Comparison of ENCODE assay signal across 8 cellular contexts in the genomic region with DNA sequence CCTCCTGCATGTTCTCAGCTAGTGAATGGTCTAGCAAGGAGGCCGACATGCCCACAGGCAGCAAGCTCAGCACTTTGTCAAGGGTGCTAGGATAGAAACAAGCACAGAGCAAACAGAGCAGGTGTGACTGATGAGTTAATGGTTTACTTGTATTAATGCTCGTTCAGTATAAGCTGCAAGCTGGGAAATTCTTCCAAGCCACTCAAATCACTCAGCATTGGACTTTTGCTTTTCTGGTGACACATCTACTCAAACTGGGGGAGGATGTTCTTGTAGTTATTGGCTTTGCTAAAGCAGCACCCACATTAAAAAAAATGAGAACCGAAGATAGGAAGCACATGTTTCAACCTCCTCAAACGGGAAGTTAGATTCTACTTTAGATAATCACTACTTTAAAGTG. TPM values are rescaled to one million over a fixed set of nuclear protein-coding genes. Genes with fewer than 3 reads are reported as not detected.
A peak's percentile ranks its signal among the peaks of the same experiment; 100 is the strongest.
DNase-seq lines count a peak whose midpoint lies in the region; ATAC-seq, FAIRE-seq and TF ChIP-seq lines count a peak whose summit lies in the region.

No MANE protein-coding gene starts in this region.

- peaks cover 22% of the 10 kb centered on the region for H3K4me1 ChIP-seq in effector memory CD4-positive, alpha-beta T cell (ENCODE audit: control insufficient read depth, insufficient read depth, low read length, poor library complexity, severe bottlenecking)

- no peak overlapping the region for H3K4me3 ChIP-seq in effector memory CD4-positive, alpha-beta T cell (ENCODE audit: insufficient read depth, low read depth, low read length, poor library complexity, severe bottlenecking)

- FAIRE-seq in GM12892 (lab: Jason Lieb, UNC) (peak; percentile 80), urothelium cell line (lab: Jason Lieb, UNC) (no peak)

- H3K36me3 ChIP-seq in effector memory CD4-positive, alpha-beta T cell (ENCODE audit: control insufficient read depth, insufficient read depth, low read length) = no peaks in the 10 kb centered on the region

- H3K9me3 ChIP-seq in effector memory CD4-positive, alpha-beta T cell (ENCODE audit: control insufficient read depth, low read length) = no peaks in the 10 kb centered on the region

- no peak for TF ChIP-seq POLR2A in GM12892 (IDR thresholded peaks at IDR 0.05; ENCODE audit: low read depth, low read length)

- no peaks in the 10 kb centered on the region for H3K27me3 ChIP-seq in effector memory CD4-positive, alpha-beta T cell (replicated peaks; ENCODE audit: control insufficient read depth, insufficient read depth, low read length, poor library complexity, severe bottlenecking)

- ATAC-seq in GM21381 (IDR thresholded peaks at IDR 0.05; ENCODE audit: unreplicated experiment) (peak; percentile 76), HG03565 (IDR thresholded peaks at IDR 0.05; ENCODE audit: unreplicated experiment) (peak; percentile 70)

- DNase-seq in GM12892 (ENCODE audit: insufficient read length) (peak; percentile 27), urothelium cell line (ENCODE audit: low spot score) (no peak), OCI-M1 (lab: John Stamatoyannopoulos, UW) (no peak), NCI-H345 treated with DMSO at 0.1 percent for 48 hours (lab: John Stamatoyannopoulos, UW; ENCODE audit: unreplicated experiment) (no peak)
- no peak for DNase-seq in effector memory CD4-positive, alpha-beta T cell
- no peak for DNase-seq in stimulated activated CD8-positive, alpha-beta memory T cell treated with anti-CD3 and anti-CD28 coated beads, Interleukin-4, amount 100 ng/mL, for 48 hours

- H3K27ac ChIP-seq in effector memory CD4-positive, alpha-beta T cell (ENCODE audit: insufficient read depth, low read length, poor library complexity, severe bottlenecking) = peak overlapping the region; percentile 9

RNA-seq across cellular contexts. Expression of a gene that starts 43.1 kb away (rescaled TPM):
- 21.0 TPM for polyA plus RNA-seq in GM12892 (2012; ENCODE audit: missing spikeins)
